In genomic region chr21:44337941-44338895, GRCh38 we compare ENCODE assay signal across 2 cellular contexts.
TF ChIP-seq lines count a peak whose summit lies in the region.

No MANE protein-coding gene starts in this region.

TF ChIP-seq in HEK293T, 16 proteins besides CTCF, POLR2A, EP300 and RAD21:
- TF ChIP-seq CTBP1 (IDR thresholded peaks at IDR 0.05; ENCODE audit: borderline replicate concordance): no peak
- TF ChIP-seq L3MBTL2 (conservative IDR thresholded peaks at IDR 0.05): no peak
- TF ChIP-seq FOXK2 (IDR thresholded peaks at IDR 0.05): no peak
- no peak for TF ChIP-seq SP1 (IDR thresholded peaks at IDR 0.05)

TF ChIP-seq in GM12878, 131 proteins besides CTCF, POLR2A, EP300 and RAD21:
- 0 out of 2 replicates have a peak, but pooled peaks have one; percentile 30 for TF ChIP-seq LARP7 (IDR thresholded peaks at IDR 0.05)
- 0 out of 3 replicates have a peak, but pooled peaks of 1 of the 2 experiments have one; percentile 12 for TF ChIP-seq EGR1 (IDR thresholded peaks at IDR 0.05; ENCODE audit: borderline replicate concordance in 1 of 2, low read depth in 2 of 2, low read length in 2 of 2)
- TF ChIP-seq STAT3 (IDR thresholded peaks at IDR 0.05; ENCODE audit: low read depth, low read length): no peak
- peak; percentile 16 for TF ChIP-seq SP1 (IDR thresholded peaks at IDR 0.05; ENCODE audit: low read depth, low read length)
- peak; percentile 80 for TF ChIP-seq MEF2B (IDR thresholded peaks at IDR 0.05; ENCODE audit: partially characterized antibody, poor library complexity, severe bottlenecking)
- no peak for TF ChIP-seq ZBTB11 (CRISPR knock-in tag; IDR thresholded peaks at IDR 0.05)
- peak in 1 of 2 experiments; percentile 6; a peak in 1 of 4 replicates for TF ChIP-seq BHLHE40 (IDR thresholded peaks at IDR 0.05; ENCODE audit: borderline replicate concordance in 1 of 2, low read depth in 2 of 2, low read length in 1 of 2)
